8 cellular contexts compared by ENCODE assay signal in the genomic region with DNA sequence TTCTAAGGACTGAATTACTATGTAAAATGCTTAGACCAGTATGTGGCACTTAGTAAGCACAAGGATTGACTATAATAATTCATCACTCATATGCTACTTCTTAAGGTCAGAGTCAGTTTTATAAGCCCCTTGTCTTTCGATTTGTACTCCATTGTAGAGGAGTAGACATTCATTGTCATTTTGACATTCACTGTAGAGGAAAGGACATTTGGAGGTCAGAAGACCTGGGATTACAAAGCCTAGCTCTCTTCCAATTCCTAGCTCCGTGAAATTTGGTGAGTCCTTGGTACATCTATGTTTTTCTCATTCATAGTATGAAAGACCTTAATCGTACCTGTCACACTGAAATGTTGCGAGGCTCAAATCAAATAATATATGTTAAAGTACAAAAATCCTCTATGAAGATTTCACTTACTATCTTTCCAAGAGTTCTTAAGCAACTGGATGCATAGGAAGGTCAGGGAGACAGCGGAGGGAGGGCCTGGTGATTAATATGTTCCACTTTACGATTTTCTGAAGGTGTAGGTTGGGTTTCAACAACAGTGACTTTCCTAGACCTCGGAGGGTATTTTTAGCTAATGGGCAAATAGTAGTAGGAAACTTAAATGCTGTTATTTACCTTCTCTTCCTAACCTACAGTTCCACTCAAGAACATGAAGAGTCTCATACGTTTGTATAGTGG. TPM values are rescaled to one million over a fixed set of nuclear protein-coding genes. Genes with fewer than 3 reads are reported as not detected.
DNase-seq lines count a peak whose midpoint lies in the region; ATAC-seq and TF ChIP-seq lines count a peak whose summit lies in the region.

No MANE protein-coding gene starts in this region.

- H3K18ac ChIP-seq in IMR-90 (ENCODE audit: low read depth, low read length) = no peak overlapping the region

- H2BK15ac ChIP-seq in IMR-90 (ENCODE audit: low read depth, low read length) = no peak overlapping the region

- no CpG with 5 or more reads among the region's 8 CpGs for WGBS in IMR-90 (ENCODE audit: extremely low coverage in 2 of 2, insufficient read length in 1 of 2), 2 experiments

- H3K4me3 ChIP-seq in IMR-90 (ENCODE audit: insufficient read depth, low read depth, low read length) = peak overlapping the region; percentile 68

- peak overlapping the region; percentile 96 to 97 for H3K4me3 Mint-ChIP-seq in CD14-positive monocyte
- H3K4me3 Mint-ChIP-seq in central memory CD8-positive, alpha-beta T cell = peak overlapping the region; percentile 93

- dilution Hi-C loops in IMR-90 (cut with HindIII; ENCODE audit: low sequenced_read_pairs, unreplicated experiment) = no loop called here

- H3K27ac Mint-ChIP-seq in CD14-positive monocyte = peak overlapping the region; percentile 11 to 98 (median 97)
- peak overlapping the region; percentile 95 for H3K27ac Mint-ChIP-seq in central memory CD8-positive, alpha-beta T cell (ENCODE audit: low read depth)

- DNase-seq in CD14-positive monocyte (ENCODE audit: low spot score) (no peak), IMR-90 (no peak), myocyte (ENCODE audit: low read depth) (peak; percentile 10), SKM-1 treated with dmso at 0.1 percent for 144 hours (lab: John Stamatoyannopoulos, UW; ENCODE audit: unreplicated experiment) (no peak), NCI-H345 (lab: John Stamatoyannopoulos, UW) (no peak)
- DNase-seq in central memory CD8-positive, alpha-beta T cell (ENCODE audit: low spot score in 2 of 2) = no peak

- H2AK5ac ChIP-seq in IMR-90 (ENCODE audit: low read depth, low read length) = no peak overlapping the region

- 0 out of 2 replicates have a peak, but pooled peaks cover 3% of the 10 kb centered on the region for H3K9me1 ChIP-seq in IMR-90 (ENCODE audit: insufficient read depth, low read length)

- in situ Hi-C loops in IMR-90 (cut with MboI; ENCODE audit: low sequenced_read_pairs) = no loop called here

- H2BK5ac ChIP-seq in IMR-90 (ENCODE audit: low read depth, low read length, poor library complexity, severe bottlenecking) = peak overlapping the region; percentile 11

- H4K91ac ChIP-seq in IMR-90 (ENCODE audit: insufficient read depth, low read depth, low read length) = no peak overlapping the region

- H3K4me1 Mint-ChIP-seq in CD14-positive monocyte = peaks cover 19% of the 10 kb centered on the region
- peaks cover 33% of the 10 kb centered on the region for H3K4me1 Mint-ChIP-seq in central memory CD8-positive, alpha-beta T cell

- H3K9me3 Mint-ChIP-seq in CD14-positive monocyte = no peaks in the 10 kb centered on the region
- no peaks in the 10 kb centered on the region for H3K9me3 Mint-ChIP-seq in central memory CD8-positive, alpha-beta T cell

- no peak for ATAC-seq in IMR-90 (ENCODE audit: low read depth)
- no peak for ATAC-seq in central memory CD8-positive, alpha-beta T cell (replicated peaks; ENCODE audit: extremely low read depth, poor library complexity, severe bottlenecking)
- ATAC-seq in GM19023 (IDR thresholded peaks at IDR 0.05; ENCODE audit: unreplicated experiment) = no peak
- ATAC-seq in HG03175 (IDR thresholded peaks at IDR 0.05; ENCODE audit: unreplicated experiment) = no peak

- no peak overlapping the region for H2AK9ac ChIP-seq in IMR-90 (replicated peaks; ENCODE audit: low read depth, low read length, poor library complexity)

- no peak for TF ChIP-seq POLR2A in IMR-90 (IDR thresholded peaks at IDR 0.05; ENCODE audit: low read depth, low read length)

- peak overlapping the region; percentile 15; the same call in 1 of the 2 replicates for H3K4ac ChIP-seq in IMR-90 (ENCODE audit: low read depth, low read length)

- peaks cover 11 to 18% of the 10 kb centered on the region in 2 donors for H3K36me3 Mint-ChIP-seq in CD14-positive monocyte
- peaks cover 15% of the 10 kb centered on the region for H3K36me3 Mint-ChIP-seq in central memory CD8-positive, alpha-beta T cell (ENCODE audit: insufficient read depth)

- no peaks in the 10 kb centered on the region for H3K4me1 ChIP-seq in IMR-90 (ENCODE audit: control insufficient read depth, insufficient read depth, low read length)

- intact Hi-C loops in CD14-positive monocyte (cut with micrococcal nuclease) (loop anchor here in 1 of 2 donors (5.0 kb wide), 1 partner anchor 61 kb away; a partner anchor contains a TSS), IMR-90 (cut with micrococcal nuclease) (loop anchor here (5.0 kb wide), 2 partner anchors 61 to 236 kb away; a partner anchor contains a TSS)

- H2BK120ac ChIP-seq in IMR-90 (ENCODE audit: low read depth, low read length) = no peak overlapping the region

- no peak for TF ChIP-seq RAD21 in IMR-90 (IDR thresholded peaks at IDR 0.05; ENCODE audit: low read length)

- peak overlapping the region; percentile 94 for H3K9ac ChIP-seq in IMR-90 (ENCODE audit: low read depth, low read length)

- H4K5ac ChIP-seq in IMR-90 (ENCODE audit: low read depth, low read length) = no peak overlapping the region; the same call in 1 of the 2 replicates

- no peaks in the 10 kb centered on the region for H3K27me3 Mint-ChIP-seq in CD14-positive monocyte (ENCODE audit: low read depth in 3 of 3)
- no peaks in the 10 kb centered on the region for H3K27me3 Mint-ChIP-seq in central memory CD8-positive, alpha-beta T cell

- no peak overlapping the region for H2BK20ac ChIP-seq in IMR-90 (ENCODE audit: low read depth, low read length)

- no peak overlapping the region for H2AFZ ChIP-seq in IMR-90 (replicated peaks; ENCODE audit: low read length, poor library complexity)

- H3K4me2 ChIP-seq in IMR-90 (ENCODE audit: low read depth, low read length) = peak overlapping the region; percentile 69

- H3K27ac ChIP-seq in IMR-90 (ENCODE audit: insufficient read depth, low read length) = 0 out of 2 replicates have a peak overlapping the region, but pooled peaks have one; percentile 3

- H4K20me1 ChIP-seq in IMR-90 (ENCODE audit: insufficient read depth, low read length) = peaks cover 9% of the 10 kb centered on the region; the same call in 1 of the 2 replicates

- H3K23ac ChIP-seq in IMR-90 (ENCODE audit: low read depth, low read length) = peak overlapping the region; percentile 90; the same call in 1 of the 2 replicates

- peaks cover 16 to 34% of the 10 kb centered on the region in 2 experiments; a peak in 3 of 4 replicates for H3K79me1 ChIP-seq in IMR-90 (ENCODE audit: low read depth in 1 of 2, low read length in 2 of 2)

- H3K56ac ChIP-seq in IMR-90 (ENCODE audit: extremely low read depth, insufficient read depth, low read length) = peak overlapping the region; percentile 91; the same call in 1 of the 2 replicates

- no peaks in the 10 kb centered on the region for H3K36me3 ChIP-seq in IMR-90 (ENCODE audit: control insufficient read depth, insufficient read depth, low read length)

- CTCF ChIA-PET in IMR-90 (lab: Yijun Ruan, JAX) = interaction anchor here (1.4 kb wide), 1 partner anchor 33 kb away, joined by 3 read pairs; no protein-coding TSS in a partner anchor

- TF ChIP-seq CTCF in CD14-positive monocyte (IDR thresholded peaks at IDR 0.05) (no peak), IMR-90 (conservative IDR thresholded peaks at IDR 0.05; ENCODE audit: low read depth, low read length) (no peak)

- H3K14ac ChIP-seq in IMR-90 (replicated peaks; ENCODE audit: low read depth, low read length) = peak overlapping the region; percentile 95

- POLR2A ChIA-PET in IMR-90 (lab: Charles Lee; ENCODE audit: unreplicated experiment) = no interaction called here

- peak overlapping the region; percentile 49 to 84; a peak in 2 of 4 replicates for H4K8ac ChIP-seq in IMR-90 (ENCODE audit: low read depth in 2 of 2, low read length in 2 of 2)

- H3K9me3 ChIP-seq in IMR-90 (ENCODE audit: control insufficient read depth, insufficient read depth, low read length) = no peaks in the 10 kb centered on the region

- no TSS peak for BruUV-seq in IMR-90 (replicated peaks; lab: Mats Ljungman, UMichigan)

- H3K27me3 ChIP-seq in IMR-90 (ENCODE audit: control insufficient read depth, insufficient read depth, low read length) = no peaks in the 10 kb centered on the region

TF ChIP-seq in IMR-90, 13 proteins besides CTCF, POLR2A, EP300 and RAD21 (continues in another document):
- TF ChIP-seq SMC3 (IDR thresholded peaks at IDR 0.05; ENCODE audit: low read depth, low read length) = no peak
- TF ChIP-seq, protein P1, sequence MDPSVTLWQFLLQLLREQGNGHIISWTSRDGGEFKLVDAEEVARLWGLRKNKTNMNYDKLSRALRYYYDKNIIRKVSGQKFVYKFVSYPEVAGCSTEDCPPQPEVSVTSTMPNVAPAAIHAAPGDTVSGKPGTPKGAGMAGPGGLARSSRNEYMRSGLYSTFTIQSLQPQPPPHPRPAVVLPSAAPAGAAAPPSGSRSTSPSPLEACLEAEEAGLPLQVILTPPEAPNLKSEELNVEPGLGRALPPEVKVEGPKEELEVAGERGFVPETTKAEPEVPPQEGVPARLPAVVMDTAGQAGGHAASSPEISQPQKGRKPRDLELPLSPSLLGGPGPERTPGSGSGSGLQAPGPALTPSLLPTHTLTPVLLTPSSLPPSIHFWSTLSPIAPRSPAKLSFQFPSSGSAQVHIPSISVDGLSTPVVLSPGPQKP (IDR thresholded peaks at IDR 0.05; ENCODE audit: borderline replicate concordance, low read depth, low read length) = no peak
- no peak for TF ChIP-seq FOS (IDR thresholded peaks at IDR 0.05; ENCODE audit: low read depth, low read length)
- TF ChIP-seq, protein P2, sequence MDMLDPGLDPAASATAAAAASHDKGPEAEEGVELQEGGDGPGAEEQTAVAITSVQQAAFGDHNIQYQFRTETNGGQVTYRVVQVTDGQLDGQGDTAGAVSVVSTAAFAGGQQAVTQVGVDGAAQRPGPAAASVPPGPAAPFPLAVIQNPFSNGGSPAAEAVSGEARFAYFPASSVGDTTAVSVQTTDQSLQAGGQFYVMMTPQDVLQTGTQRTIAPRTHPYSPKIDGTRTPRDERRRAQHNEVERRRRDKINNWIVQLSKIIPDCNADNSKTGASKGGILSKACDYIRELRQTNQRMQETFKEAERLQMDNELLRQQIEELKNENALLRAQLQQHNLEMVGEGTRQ (IDR thresholded peaks at IDR 0.05; ENCODE audit: low read depth, low read length) = no peak
- no peak for TF ChIP-seq NFE2L2 (IDR thresholded peaks at IDR 0.05; ENCODE audit: low read depth, low read length)
- no peak for TF ChIP-seq CEBPB (IDR thresholded peaks at IDR 0.05; ENCODE audit: low read depth, low read length)
- no peak for TF ChIP-seq MAZ (IDR thresholded peaks at IDR 0.05; ENCODE audit: borderline replicate concordance, low read depth, low read length)
- TF ChIP-seq BHLHE40 (IDR thresholded peaks at IDR 0.05; ENCODE audit: low read depth, low read length) = no peak
- no peak for TF ChIP-seq RCOR1 (IDR thresholded peaks at IDR 0.05; ENCODE audit: insufficient replicate concordance, low read length)
- TF ChIP-seq MAFK (IDR thresholded peaks at IDR 0.05; ENCODE audit: low read depth, low read length) = no peak
- TF ChIP-seq RFX5 (IDR thresholded peaks at IDR 0.05; ENCODE audit: low read depth, low read length) = no peak

RNA-seq across cellular contexts. Expression of a gene that starts 1.4 kb away (rescaled TPM):
- polyA plus RNA-seq in CD14-positive monocyte (1 to 10 TPM; 9.2 to 9.4 TPM), IMR-90 (2012; rRNA removed) (14.1 and 18.0 TPM in 2 replicates)
- total RNA-seq in IMR-90 (2012; rRNA removed) (22.0 and 28.9 TPM in 2 replicates), myocyte (27.1 and 32.5 TPM in 2 replicates)
- 5.9 and 6.1 TPM in 2 replicates for polyA plus RNA-seq in IMR-90 (2012; cell fraction: cytosol; rRNA removed)
- 26.1 and 47.3 TPM in 2 replicates for polyA plus RNA-seq in IMR-90 (2012; cell fraction: nucleus; rRNA removed; ENCODE audit: low replicate concordance)
- 7.5 TPM for polyA plus RNA-seq in myocyte (2012)
